Comparison of ENCODE assay signal across 18 cellular contexts in the genomic region with DNA sequence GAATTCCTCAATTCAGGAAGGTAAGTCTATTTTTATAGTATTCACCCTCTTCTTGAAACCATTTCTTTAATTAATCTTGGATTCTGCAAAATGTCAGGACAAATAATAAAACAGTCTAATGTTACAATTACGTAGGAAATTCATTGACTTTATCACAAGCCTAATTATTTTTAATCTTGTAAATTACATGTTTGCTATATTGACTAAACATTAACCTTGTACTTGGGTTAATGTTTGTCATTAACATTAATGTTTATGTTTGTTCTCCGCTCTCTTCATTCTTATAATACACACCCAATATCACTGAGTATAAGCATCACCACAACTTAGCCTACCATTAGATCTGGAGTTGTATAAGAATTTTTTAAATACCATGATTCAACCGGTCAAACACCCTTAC. TPM values are rescaled to one million over a fixed set of nuclear protein-coding genes. Genes with fewer than 3 reads are reported as not detected.
DNase-seq lines count a peak whose midpoint lies in the region; ATAC-seq, FAIRE-seq and TF ChIP-seq lines count a peak whose summit lies in the region.
"Had no signal": no experiment of that assay in that cellular context is flagged by ENCODE, and none has a peak within 500 bp of the region (broad histone marks: within the 10 kb centered on the region; RNA-seq: fewer than 3 reads in every experiment).

No MANE protein-coding gene starts in this region.

- H3K36me3 ChIP-seq in Panc1 (ENCODE audit: control insufficient read depth, insufficient read depth, low read length): peaks cover 3% of the 10 kb centered on the region
- no peaks in the 10 kb centered on the region for H3K36me3 ChIP-seq in keratinocyte (ENCODE audit: control insufficient read depth in 2 of 2, extremely low read depth in 1 of 2, insufficient read depth in 2 of 2, low read length in 2 of 2)
- no peaks in the 10 kb centered on the region for H3K36me3 ChIP-seq in subcutaneous abdominal adipose tissue (ENCODE audit: control insufficient read depth in 5 of 5, insufficient read depth in 5 of 5, low read length in 5 of 5)
- H3K36me3 ChIP-seq: SJCRH30 had no signal

- no peak overlapping the region for H2AFZ ChIP-seq in keratinocyte (ENCODE audit: control insufficient read depth, low read length)
- H2AFZ ChIP-seq: GM23338 had no signal

- peaks cover 4 to 6% of the 10 kb centered on the region in 2 donors for H3K36me3 Mint-ChIP-seq in activated T-cell treated with anti-CD3 and anti-CD28 coated beads, Interleukin-2, amount 50 U/mL, for 72 hours (ENCODE audit: insufficient read depth in 2 of 2)

- no peak for TF ChIP-seq CTCF in Panc1 (IDR thresholded peaks at IDR 0.05)
- no peak for TF ChIP-seq CTCF in keratinocyte (optimal IDR thresholded peaks at IDR 0.05 in 1 of 3, IDR thresholded peaks at IDR 0.05 in 1 of 3, conservative IDR thresholded peaks at IDR 0.05 in 1 of 3; ENCODE audit: extremely low read depth in 1 of 3, insufficient read depth in 2 of 3, low read length in 3 of 3)

- peak overlapping the region in 1 of 2 experiments; percentile 82; a peak in 2 of 4 replicates for H3K4me3 ChIP-seq in Panc1 (ENCODE audit: low read depth in 2 of 2, low read length in 2 of 2)
- H3K4me3 ChIP-seq in keratinocyte (ENCODE audit: control insufficient read depth in 2 of 3, extremely low read depth in 1 of 3, insufficient read depth in 2 of 3, low read depth in 1 of 3, low read length in 3 of 3): peak overlapping the region in 1 of 3 experiments; percentile 19
- H3K4me3 ChIP-seq in subcutaneous abdominal adipose tissue (ENCODE audit: low read depth in 1 of 5, low read length in 5 of 5): no peak overlapping the region
- H3K4me3 ChIP-seq: GM23338, SJCRH30 had no signal

- POLR2A ChIA-PET in Panc1 (lab: Charles Lee): no interaction called here

- no peaks in the 10 kb centered on the region for H3K27me3 ChIP-seq in Panc1 (ENCODE audit: control insufficient read depth, insufficient read depth, low read length)
- no peaks in the 10 kb centered on the region for H3K27me3 ChIP-seq in keratinocyte (ENCODE audit: control insufficient read depth, extremely low read depth, insufficient read depth, low read length)
- no peaks in the 10 kb centered on the region for H3K27me3 ChIP-seq in subcutaneous abdominal adipose tissue (ENCODE audit: control insufficient read depth in 5 of 5, insufficient read depth in 4 of 5, low read length in 5 of 5)
- H3K27me3 ChIP-seq: SJCRH30 had no signal

- dilution Hi-C loops in keratinocyte (cut with MboI; ENCODE audit: extremely low pct_ligation_motif_present, low sequenced_read_pairs): no loop called here

- H3K4me3 Mint-ChIP-seq in activated T-cell treated with anti-CD3 and anti-CD28 coated beads, Interleukin-2, amount 50 U/mL, for 72 hours: peak overlapping the region; percentile 3 to 91
- H3K4me3 Mint-ChIP-seq: activated naive CD8-positive, alpha-beta T cell treated with anti-CD3 and anti-CD28 coated beads, Interleukin-2, amount 10 ng/mL, durations not matched to agents 7 days and 5 days; GM23338; stimulated activated naive CD8-positive, alpha-beta T cell treated with anti-CD3 and anti-CD28 coated beads, Interleukin-15, Interleukin-2, amounts not matched to agents 100 ng/mL and 50 ng/mL, for 24 hours had no signal

- H3K27me3 Mint-ChIP-seq in activated T-cell treated with anti-CD3 and anti-CD28 coated beads, Interleukin-2, amount 50 U/mL, for 72 hours (ENCODE audit: low read depth): no peaks in the 10 kb centered on the region
- H3K27me3 Mint-ChIP-seq: activated naive CD8-positive, alpha-beta T cell treated with anti-CD3 and anti-CD28 coated beads, Interleukin-2, amount 10 ng/mL, durations not matched to agents 7 days and 5 days; stimulated activated naive CD8-positive, alpha-beta T cell treated with anti-CD3 and anti-CD28 coated beads, Interleukin-15, Interleukin-2, amounts not matched to agents 100 ng/mL and 50 ng/mL, for 24 hours had no signal

- ATAC-seq in activated T-cell treated with anti-CD3 and anti-CD28 coated beads, Interleukin-2, amount 50 U/mL, for 72 hours (replicated peaks in 1 of 2): no peak
- ATAC-seq in Panc1: no peak
- no peak for ATAC-seq in HG03520 (IDR thresholded peaks at IDR 0.05; ENCODE audit: unreplicated experiment)
- ATAC-seq: GM23338, left colon had no signal

- H3K4me1 ChIP-seq in Panc1 (ENCODE audit: control insufficient read depth, insufficient read depth, low read length) (peaks cover 28% of the 10 kb centered on the region), keratinocyte (ENCODE audit: control insufficient read depth, extremely low read depth, insufficient read depth, low read length) (peaks cover 16% of the 10 kb centered on the region), subcutaneous abdominal adipose tissue (ENCODE audit: control insufficient read depth in 5 of 5, insufficient read depth in 5 of 5, low read length in 5 of 5) (peaks cover 2 to 45% (median 38%) of the 10 kb centered on the region in 5 donors)

- H3K9ac ChIP-seq in keratinocyte (ENCODE audit: control insufficient read depth, extremely low read depth, insufficient read depth, low read length) (no peak overlapping the region), subcutaneous abdominal adipose tissue (ENCODE audit: low read length in 5 of 5) (peak overlapping the region in 3 of 5 donors; percentile 5 to 92 (median 45))

- H3K27ac Mint-ChIP-seq in activated T-cell treated with anti-CD3 and anti-CD28 coated beads, Interleukin-2, amount 50 U/mL, for 72 hours: peak overlapping the region; percentile 76
- H3K27ac Mint-ChIP-seq: activated naive CD8-positive, alpha-beta T cell treated with anti-CD3 and anti-CD28 coated beads, Interleukin-2, amount 10 ng/mL, durations not matched to agents 7 days and 5 days; GM23338; stimulated activated naive CD8-positive, alpha-beta T cell treated with anti-CD3 and anti-CD28 coated beads, Interleukin-15, Interleukin-2, amounts not matched to agents 100 ng/mL and 50 ng/mL, for 24 hours had no signal

- intact Hi-C loops in Panc1 (cut with micrococcal nuclease; ENCODE audit: unreplicated experiment): no loop called here

- no TSS peak for BruUV-seq in Panc1 (replicated peaks; lab: Mats Ljungman, UMichigan)

- H3K4me1 Mint-ChIP-seq in activated T-cell treated with anti-CD3 and anti-CD28 coated beads, Interleukin-2, amount 50 U/mL, for 72 hours (ENCODE audit: low read depth): peaks cover 45% of the 10 kb centered on the region

- H3K79me2 ChIP-seq in keratinocyte (ENCODE audit: control insufficient read depth, insufficient read depth, low read length): peaks cover 60% of the 10 kb centered on the region

- DNase-seq in activated T-cell treated with anti-CD3 and anti-CD28 coated beads, Interleukin-2, amount 50 U/mL, for 72 hours: no peak
- DNase-seq in activated T-cell treated with anti-CD3 and anti-CD28 coated beads, Interleukin-2, amount 50 U/mL, for 1 hour: no peak
- DNase-seq in Panc1 (ENCODE audit: low read depth, low spot score) (no peak), keratinocyte (ENCODE audit: low read depth, low spot score) (no peak)
- no peak for DNase-seq in stimulated activated CD4-positive, alpha-beta T cell treated with anti-CD3 and anti-CD28 coated beads, Interleukin-1b, Interleukin-23, amount 100 ng/mL, for 48 hours
- DNase-seq in activated CD4-positive, CD25-positive, alpha-beta regulatory T cell (lab: John Stamatoyannopoulos, UW): no peak
- DNase-seq: activated CD4-positive, alpha-beta T cell treated with anti-CD3 and anti-CD28 coated beads for 4 hours; activated naive CD8-positive, alpha-beta T cell treated with anti-CD3 and anti-CD28 coated beads, Interleukin-2, amount 10 ng/mL, durations not matched to agents 7 days and 5 days; effector CD4-positive, alpha-beta T cell; left colon; NCI-H446; SJCRH30; stimulated activated CD4-positive, alpha-beta T cell treated with anti-CD3 and anti-CD28 coated beads, Interleukin-15, amount 100 ng/mL, for 24 hours had no signal

- H4K20me1 ChIP-seq in keratinocyte (ENCODE audit: control insufficient read depth, extremely low read depth, insufficient read depth, low read length): no peaks in the 10 kb centered on the region

- H3K4me2 ChIP-seq in keratinocyte (ENCODE audit: control insufficient read depth, extremely low read depth, insufficient read depth, low read depth, low read length): peak overlapping the region; percentile 92

- in situ Hi-C loops in Panc1 (cut with HindIII; ENCODE audit: low pct_unique_long_range_greater_than_20kb, low sequenced_read_pairs): no loop called here

- CTCF ChIA-PET in Panc1 (lab: Charles Lee): no interaction called here

- no peaks in the 10 kb centered on the region for H3K9me1 ChIP-seq in keratinocyte (ENCODE audit: control insufficient read depth, extremely low read depth, insufficient read depth, low read length)

- H3K27ac ChIP-seq in Panc1 (ENCODE audit: low read length): peak overlapping the region; percentile 88; the same call in 1 of the 2 replicates
- H3K27ac ChIP-seq in keratinocyte (ENCODE audit: control insufficient read depth, insufficient read depth, low read length): no peak overlapping the region
- H3K27ac ChIP-seq in subcutaneous abdominal adipose tissue (ENCODE audit: low read depth, low read length): peak overlapping the region; percentile 52
- H3K27ac ChIP-seq: SJCRH30 had no signal

- peaks cover 0 to 2% of the 10 kb centered on the region in 2 donors for H3K9me3 Mint-ChIP-seq in activated T-cell treated with anti-CD3 and anti-CD28 coated beads, Interleukin-2, amount 50 U/mL, for 72 hours
- H3K9me3 Mint-ChIP-seq: GM23338; stimulated activated naive CD8-positive, alpha-beta T cell treated with anti-CD3 and anti-CD28 coated beads, Interleukin-15, Interleukin-2, amounts not matched to agents 100 ng/mL and 50 ng/mL, for 24 hours had no signal

- no peaks in the 10 kb centered on the region for H3K9me3 ChIP-seq in Panc1 (ENCODE audit: control insufficient read depth, insufficient read depth, low read depth, low read length)
- H3K9me3 ChIP-seq in keratinocyte (ENCODE audit: control insufficient read depth, low read depth, low read length): no peaks in the 10 kb centered on the region
- no peaks in the 10 kb centered on the region for H3K9me3 ChIP-seq in subcutaneous abdominal adipose tissue (ENCODE audit: control insufficient read depth in 5 of 5, low read length in 5 of 5)
- H3K9me3 ChIP-seq: SJCRH30 had no signal

- no peak for FAIRE-seq in keratinocyte (lab: Jason Lieb, UNC)
- FAIRE-seq: G401.6 had no signal

RNA-seq across cellular contexts. Expression of a gene that starts 2.8 kb away (rescaled TPM):
- total RNA-seq in activated T-cell treated with anti-CD3 and anti-CD28 coated beads, Interleukin-2, amount 50 U/mL, for 72 hours: 10 to 100 TPM; 22.6 to 30.5 TPM
- 33.7 TPM for total RNA-seq in Panc1 (2021; ENCODE audit: unreplicated experiment)
- polyA plus RNA-seq in Panc1 (2012; ENCODE audit: insufficient read length): 19.1 TPM
- polyA plus RNA-seq in keratinocyte: 17.9 to 44.1 TPM (median 41.8 TPM) in 3 replicates
- polyA plus RNA-seq in keratinocyte (2011; ENCODE audit: low read depth): 1.6 TPM
- polyA plus RNA-seq in keratinocyte (2011; cell fraction: cytosol; rRNA removed): 17.1 and 45.0 TPM in 2 replicates
- polyA plus RNA-seq in keratinocyte (2011; cell fraction: nucleus; rRNA removed): 28.6 and 30.9 TPM in 2 replicates
- 6.4 and 36.0 TPM in 2 replicates for polyA plus RNA-seq in keratinocyte (2012; ENCODE audit: low replicate concordance)
- 4.6 to 19.0 TPM (median 12.2 TPM) in 3 replicates for polyA minus RNA-seq in keratinocyte
- 13.6 TPM for polyA minus RNA-seq in keratinocyte (2011; cell fraction: cytosol; rRNA and poly(A)+ RNA removed)
- polyA minus RNA-seq in keratinocyte (2011; cell fraction: nucleus; rRNA and poly(A)+ RNA removed): 13.0 and 17.3 TPM in 2 replicates

RNA-seq across cellular contexts. Expression of a gene that starts 27.5 kb away (rescaled TPM):
- 10 to 100 TPM; 75.7 to 85.0 TPM for total RNA-seq in activated T-cell treated with anti-CD3 and anti-CD28 coated beads, Interleukin-2, amount 50 U/mL, for 72 hours
- 50.3 TPM for total RNA-seq in Panc1 (2021; ENCODE audit: unreplicated experiment)
- polyA plus RNA-seq in Panc1 (2012; ENCODE audit: insufficient read length): 29.8 TPM
- 28.0 to 46.2 TPM (median 32.7 TPM) in 3 replicates for polyA plus RNA-seq in keratinocyte
- polyA plus RNA-seq in keratinocyte (2011; ENCODE audit: low read depth): 133 TPM
- 19.4 and 39.1 TPM in 2 replicates for polyA plus RNA-seq in keratinocyte (2011; cell fraction: cytosol; rRNA removed)
- polyA plus RNA-seq in keratinocyte (2011; cell fraction: nucleus; rRNA removed): 30.8 and 44.9 TPM in 2 replicates
- 56.5 and 60.3 TPM in 2 replicates for polyA plus RNA-seq in keratinocyte (2012; ENCODE audit: low replicate concordance)
- 8.7 to 49.8 TPM (median 26.9 TPM) in 3 replicates for polyA minus RNA-seq in keratinocyte
- polyA minus RNA-seq in keratinocyte (2011; cell fraction: cytosol; rRNA and poly(A)+ RNA removed): 10.4 TPM
- 13.2 and 54.1 TPM in 2 replicates for polyA minus RNA-seq in keratinocyte (2011; cell fraction: nucleus; rRNA and poly(A)+ RNA removed)
